In the genomic region with DNA sequence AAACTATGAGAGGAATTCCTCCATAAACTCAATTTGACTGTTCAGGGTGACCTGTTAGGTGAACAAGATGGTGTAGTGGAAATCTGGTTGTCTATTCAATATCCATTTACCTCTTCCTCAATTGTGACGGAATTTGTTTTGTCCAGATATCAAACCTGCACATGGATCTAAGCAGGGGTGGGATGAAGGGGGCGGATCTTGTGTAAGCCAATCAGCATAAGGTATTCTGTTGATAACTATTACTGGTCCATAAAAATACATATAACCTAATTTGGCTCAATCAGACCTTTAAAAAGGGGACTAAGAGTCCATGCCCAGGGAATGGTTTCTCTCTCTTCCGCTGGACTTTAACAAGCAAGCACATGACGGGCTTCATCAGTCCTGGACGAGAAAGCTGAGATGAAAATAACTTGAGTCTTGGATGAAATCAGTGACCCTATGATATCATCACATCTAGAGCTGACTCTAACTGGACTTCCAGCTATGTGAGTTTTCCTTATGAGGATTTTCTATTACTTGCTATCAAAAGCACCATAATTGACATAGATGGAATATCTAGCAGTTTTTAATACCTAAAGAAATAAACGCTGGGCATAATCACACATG, we compare ENCODE assay signal across 18 cellular contexts. TPM values are rescaled to one million over a fixed set of nuclear protein-coding genes. Genes with fewer than 3 reads are reported as not detected.
"Had no signal": no experiment of that assay in that cellular context is flagged by ENCODE, and none has a peak within 500 bp of the region (broad histone marks: within the 10 kb centered on the region; RNA-seq: fewer than 3 reads in every experiment).

No MANE protein-coding gene starts in this region.

- H3K27ac ChIP-seq: foreskin keratinocyte, lower lobe of right lung, skin epidermis had no signal

- H3K27me3 ChIP-seq: brain microvascular endothelial cell, foreskin keratinocyte had no signal

- H3K36me3 Mint-ChIP-seq: activated naive CD8-positive, alpha-beta T cell had no signal

- ATAC-seq: foreskin keratinocyte; lower lobe of right lung; stimulated activated naive CD8-positive, alpha-beta T cell treated with anti-CD3 and anti-CD28 coated beads, Interleukin-15, amount 100 ng/mL, for 72 hours had no signal

- H3K4me3 Mint-ChIP-seq: activated CD4-positive, alpha-beta T cell treated with anti-CD3 and anti-CD28 coated beads, Interleukin-2, amount 10 ng/mL, durations not matched to agents 7 days and 5 days; activated naive CD8-positive, alpha-beta T cell; mesothelial cell of epicardium; stimulated activated naive CD8-positive, alpha-beta T cell treated with anti-CD3 and anti-CD28 coated beads, Interleukin-15, amount 100 ng/mL, for 72 hours had no signal

- DNase-seq: activated CD4-positive, alpha-beta T cell treated with anti-CD3 and anti-CD28 coated beads, Interleukin-2, amount 10 ng/mL, durations not matched to agents 7 days and 5 days; activated CD4-positive, CD25-positive, alpha-beta regulatory T cell; activated CD8-positive, alpha-beta memory T cell treated with anti-CD3 and anti-CD28 coated beads for 24 hours; activated gamma-delta T cell treated with Interleukin-2 at 50 U/mL for 16 hours; amniotic stem cell; brain microvascular endothelial cell; cerebellar nuclear complex; effector CD8-positive, alpha-beta T cell; foreskin keratinocyte; lower lobe of right lung; stimulated activated naive CD8-positive, alpha-beta T cell treated with anti-CD3 and anti-CD28 coated beads, Interleukin-15, amount 100 ng/mL, for 72 hours; SW 1271 had no signal

- H3K9me3 ChIP-seq: lower lobe of right lung had no signal

- H3K27me3 Mint-ChIP-seq: activated CD4-positive, alpha-beta T cell treated with anti-CD3 and anti-CD28 coated beads, Interleukin-2, amount 10 ng/mL, durations not matched to agents 7 days and 5 days; activated naive CD8-positive, alpha-beta T cell; stimulated activated naive CD8-positive, alpha-beta T cell treated with anti-CD3 and anti-CD28 coated beads, Interleukin-15, amount 100 ng/mL, for 72 hours had no signal

- H3K36me3 ChIP-seq: brain microvascular endothelial cell had no signal

- H3K4me1 ChIP-seq: foreskin keratinocyte had no signal

- H3K4me3 ChIP-seq: lower lobe of right lung, skin epidermis had no signal

- H3K9me3 Mint-ChIP-seq: activated CD4-positive, alpha-beta T cell treated with anti-CD3 and anti-CD28 coated beads, Interleukin-2, amount 10 ng/mL, durations not matched to agents 7 days and 5 days; mesothelial cell of epicardium; stimulated activated naive CD8-positive, alpha-beta T cell treated with anti-CD3 and anti-CD28 coated beads, Interleukin-15, amount 100 ng/mL, for 72 hours had no signal

- FAIRE-seq: endothelial cell of umbilical vein had no signal

- H3K27ac Mint-ChIP-seq: activated CD4-positive, alpha-beta T cell treated with anti-CD3 and anti-CD28 coated beads, Interleukin-2, amount 10 ng/mL, durations not matched to agents 7 days and 5 days; activated naive CD8-positive, alpha-beta T cell; stimulated activated naive CD8-positive, alpha-beta T cell treated with anti-CD3 and anti-CD28 coated beads, Interleukin-15, amount 100 ng/mL, for 72 hours had no signal

RNA-seq across cellular contexts. Expression of a gene that starts 36.8 kb away (rescaled TPM):
- total RNA-seq: activated CD4-positive, alpha-beta T cell treated with anti-CD3 and anti-CD28 coated beads, Interleukin-2, amount 10 ng/mL, durations not matched to agents 7 days and 5 days; osteocyte; T-helper 2 cell treated with Interferon-gamma antibody and Interleukin-4, amounts not matched to agents 100 ng/mL and 5 ng/mL, for 36 hours had no signal
